Comparison of ENCODE assay signal across 24 cellular contexts in the genomic region with DNA sequence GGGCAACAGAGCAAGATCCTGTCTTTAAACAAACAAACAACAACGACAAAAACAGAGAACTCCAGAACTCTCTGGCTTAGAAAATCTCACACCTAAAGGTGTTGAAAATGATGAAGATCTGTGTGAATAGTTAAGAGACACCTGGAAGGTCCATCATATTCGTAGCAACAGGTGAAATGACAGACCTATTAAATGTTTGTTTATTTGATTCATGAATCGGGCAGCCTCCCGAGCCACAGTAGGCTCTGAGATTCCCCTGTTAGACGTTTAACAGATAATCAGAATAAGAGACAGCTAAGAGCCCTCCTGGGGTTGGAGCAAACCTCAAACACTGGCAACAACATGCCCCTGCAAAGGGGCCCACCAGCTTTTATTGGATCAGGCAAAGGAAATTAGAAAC.
DNase-seq lines count a peak whose midpoint lies in the region; ATAC-seq, FAIRE-seq and TF ChIP-seq lines count a peak whose summit lies in the region.
"Had no signal": no experiment of that assay in that cellular context is flagged by ENCODE, and none has a peak within 500 bp of the region (broad histone marks: within the 10 kb centered on the region; RNA-seq: fewer than 3 reads in every experiment).

No MANE protein-coding gene starts in this region.

- no peak for DNase-seq in activated naive CD4-positive, alpha-beta T cell treated with anti-CD3 and anti-CD28 coated beads, Interleukin-2, amount 50 U/mL, for 72 hours (ENCODE audit: low spot score in 2 of 2)
- DNase-seq in activated naive CD4-positive, alpha-beta T cell treated with anti-CD3 and anti-CD28 coated beads, Interleukin-2, amount 10 ng/mL, durations not matched to agents 7 days and 5 days: no peak
- DNase-seq in H54 (ENCODE audit: insufficient read length, low spot score): no peak
- DNase-seq in psoas muscle: no peak
- no peak for DNase-seq in stimulated activated effector memory CD8-positive, alpha-beta T cell treated with anti-CD3 and anti-CD28 coated beads, Interleukin-12 subunit alpha, Interleukin-12 subunit beta, amount 100 ng/mL, for 72 hours (ENCODE audit: low spot score in 2 of 2)
- no peak for DNase-seq in body of pancreas
- DNase-seq: 8988T; ACHN; AML-193; C1 segment of cervical spinal cord; Calu3; CD4-positive, alpha-beta memory T cell; COR-L47; DMS53; DMS79 treated with DMSO at 0.1 percent for 48 hours; GM23248; H9; HFFc6 had no signal

- WGBS in psoas muscle, 3 donors: 50 to 77% (median 59%) methylated on average over 5 of the region's 5 CpGs
- 91 to 93% methylated on average over 5 of the region's 5 CpGs for WGBS in body of pancreas, 2 donors

- H3K27me3 ChIP-seq in psoas muscle (ENCODE audit: insufficient read depth in 3 of 3, low read length in 2 of 3) (no peaks in the 10 kb centered on the region), body of pancreas (no peaks in the 10 kb centered on the region)

- no peaks in the 10 kb centered on the region for H3K4me1 Mint-ChIP-seq in activated naive CD4-positive, alpha-beta T cell treated with anti-CD3 and anti-CD28 coated beads, Interleukin-2, amount 10 ng/mL, durations not matched to agents 7 days and 5 days
- no peaks in the 10 kb centered on the region for H3K4me1 Mint-ChIP-seq in stimulated activated effector memory CD8-positive, alpha-beta T cell treated with anti-CD3 and anti-CD28 coated beads, Interleukin-12 subunit alpha, Interleukin-12 subunit beta, amount 100 ng/mL, for 72 hours

- H3K9me3 ChIP-seq in psoas muscle (no peaks in the 10 kb centered on the region), body of pancreas (no peaks in the 10 kb centered on the region)
- H3K9me3 ChIP-seq: A549 had no signal

- no peaks in the 10 kb centered on the region for H3K36me3 ChIP-seq in psoas muscle (ENCODE audit: insufficient read depth in 1 of 2, low read depth in 1 of 2)
- no peaks in the 10 kb centered on the region for H3K36me3 ChIP-seq in body of pancreas (replicated peaks in 1 of 2; ENCODE audit: insufficient read depth in 1 of 2, low read depth in 2 of 2)

- H3K4me3 Mint-ChIP-seq in activated naive CD4-positive, alpha-beta T cell treated with anti-CD3 and anti-CD28 coated beads, Interleukin-2, amount 10 ng/mL, durations not matched to agents 7 days and 5 days: no peak overlapping the region
- H3K4me3 Mint-ChIP-seq in stimulated activated effector memory CD8-positive, alpha-beta T cell treated with anti-CD3 and anti-CD28 coated beads, Interleukin-12 subunit alpha, Interleukin-12 subunit beta, amount 100 ng/mL, for 72 hours: no peak overlapping the region
- H3K4me3 Mint-ChIP-seq: CD4-positive, alpha-beta memory T cell; H9; HFFc6 had no signal

- TF ChIP-seq CTCF in psoas muscle (IDR thresholded peaks at IDR 0.05): no peak
- no peak for TF ChIP-seq CTCF in body of pancreas (IDR thresholded peaks at IDR 0.05)

- CTCF ChIA-PET in activated naive CD4-positive, alpha-beta T cell treated with anti-CD3 and anti-CD28 coated beads, Interleukin-2, amount 10 ng/mL, durations not matched to agents 7 days and 5 days (lab: Charles Lee): no interaction called here

- H3K4me1 ChIP-seq in psoas muscle (peaks cover 8% of the 10 kb centered on the region), body of pancreas (no peaks in the 10 kb centered on the region)
- H3K4me1 ChIP-seq: A549 had no signal

- H3K4me3 ChIP-seq in psoas muscle (no peak overlapping the region), body of pancreas (no peak overlapping the region)
- H3K4me3 ChIP-seq: A549, GM23248 had no signal

- peaks cover 0 to 4% of the 10 kb centered on the region in 2 donors for H3K36me3 Mint-ChIP-seq in activated naive CD4-positive, alpha-beta T cell treated with anti-CD3 and anti-CD28 coated beads, Interleukin-2, amount 50 U/mL, for 72 hours
- H3K36me3 Mint-ChIP-seq in activated naive CD4-positive, alpha-beta T cell treated with anti-CD3 and anti-CD28 coated beads, Interleukin-2, amount 10 ng/mL, durations not matched to agents 7 days and 5 days: peaks cover 9% of the 10 kb centered on the region
- H3K36me3 Mint-ChIP-seq in stimulated activated effector memory CD8-positive, alpha-beta T cell treated with anti-CD3 and anti-CD28 coated beads, Interleukin-12 subunit alpha, Interleukin-12 subunit beta, amount 100 ng/mL, for 72 hours: peaks cover 11% of the 10 kb centered on the region

- no peak for ATAC-seq in activated naive CD4-positive, alpha-beta T cell treated with anti-CD3 and anti-CD28 coated beads, Interleukin-2, amount 50 U/mL, for 72 hours
- ATAC-seq in psoas muscle: no peak
- no peak for ATAC-seq in stimulated activated effector memory CD8-positive, alpha-beta T cell treated with anti-CD3 and anti-CD28 coated beads, Interleukin-12 subunit alpha, Interleukin-12 subunit beta, amount 100 ng/mL, for 72 hours
- ATAC-seq in body of pancreas: no peak
- no peak for ATAC-seq in GM19397 (IDR thresholded peaks at IDR 0.05; ENCODE audit: unreplicated experiment)
- ATAC-seq: A549, HCT116 had no signal

- H3K27ac ChIP-seq in psoas muscle (peak overlapping the region; percentile 42), body of pancreas (no peak overlapping the region)
- H3K27ac ChIP-seq: A549, GM23248 had no signal

- TF ChIP-seq POLR2A in H54 (IDR thresholded peaks at IDR 0.05; ENCODE audit: low read depth, low read length) (no peak), body of pancreas (IDR thresholded peaks at IDR 0.05) (no peak)

- no peaks in the 10 kb centered on the region for H3K9me3 Mint-ChIP-seq in activated naive CD4-positive, alpha-beta T cell treated with anti-CD3 and anti-CD28 coated beads, Interleukin-2, amount 50 U/mL, for 72 hours
- peaks cover 2% of the 10 kb centered on the region for H3K9me3 Mint-ChIP-seq in activated naive CD4-positive, alpha-beta T cell treated with anti-CD3 and anti-CD28 coated beads, Interleukin-2, amount 10 ng/mL, durations not matched to agents 7 days and 5 days
- H3K9me3 Mint-ChIP-seq in stimulated activated effector memory CD8-positive, alpha-beta T cell treated with anti-CD3 and anti-CD28 coated beads, Interleukin-12 subunit alpha, Interleukin-12 subunit beta, amount 100 ng/mL, for 72 hours: no peaks in the 10 kb centered on the region
- H3K9me3 Mint-ChIP-seq: CD4-positive, alpha-beta memory T cell; HFFc6 had no signal

- peak; percentile 23 for FAIRE-seq in H54 (lab: Jason Lieb, UNC)
- FAIRE-seq: A549, G401.6, GM12892, H1 had no signal

- H3K27ac Mint-ChIP-seq in activated naive CD4-positive, alpha-beta T cell treated with anti-CD3 and anti-CD28 coated beads, Interleukin-2, amount 50 U/mL, for 72 hours: peak overlapping the region; percentile 22 to 67
- no peak overlapping the region for H3K27ac Mint-ChIP-seq in activated naive CD4-positive, alpha-beta T cell treated with anti-CD3 and anti-CD28 coated beads, Interleukin-2, amount 10 ng/mL, durations not matched to agents 7 days and 5 days
- peak overlapping the region; percentile 63 for H3K27ac Mint-ChIP-seq in stimulated activated effector memory CD8-positive, alpha-beta T cell treated with anti-CD3 and anti-CD28 coated beads, Interleukin-12 subunit alpha, Interleukin-12 subunit beta, amount 100 ng/mL, for 72 hours
- H3K27ac Mint-ChIP-seq: CD4-positive, alpha-beta memory T cell; HFFc6 had no signal

- intact Hi-C loops in psoas muscle (cut with DNase I) (no loop called here), body of pancreas (cut with DNase I) (no loop called here)

- no peaks in the 10 kb centered on the region for H3K27me3 Mint-ChIP-seq in activated naive CD4-positive, alpha-beta T cell treated with anti-CD3 and anti-CD28 coated beads, Interleukin-2, amount 10 ng/mL, durations not matched to agents 7 days and 5 days
- H3K27me3 Mint-ChIP-seq: CD4-positive, alpha-beta memory T cell had no signal
